32 cellular contexts compared by ENCODE assay signal in the genomic region with DNA sequence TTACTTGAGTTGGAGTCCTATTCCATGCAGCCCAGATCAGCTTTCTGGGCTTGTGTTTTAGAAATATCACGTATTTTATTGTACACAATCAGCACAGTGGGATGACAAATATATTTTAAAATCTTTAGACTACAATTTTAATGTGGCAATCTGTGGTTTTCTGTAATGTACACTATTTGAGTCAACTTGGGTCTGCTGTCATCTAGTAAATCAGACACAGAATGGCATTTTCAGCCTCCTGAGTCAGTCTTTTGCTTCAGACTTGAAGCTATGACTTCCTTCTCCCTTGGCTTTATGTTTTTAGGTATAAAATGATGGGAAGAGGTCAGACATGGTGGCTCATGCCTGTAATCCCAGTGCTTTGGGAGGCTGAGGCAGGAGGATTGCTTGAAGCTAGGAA.
DNase-seq lines count a peak whose midpoint lies in the region; ATAC-seq and TF ChIP-seq lines count a peak whose summit lies in the region.
"Had no signal": no experiment of that assay in that cellular context is flagged by ENCODE, and none has a peak within 500 bp of the region (broad histone marks: within the 10 kb centered on the region; RNA-seq: fewer than 3 reads in every experiment).

No MANE protein-coding gene starts in this region.

- intact Hi-C loops in natural killer cell (cut with micrococcal nuclease) = no loop called here

- no peak for TF ChIP-seq EP300 in neural cell (conservative IDR thresholded peaks at IDR 0.05; ENCODE audit: poor library complexity, severe bottlenecking)

- H3K79me2 ChIP-seq in neural cell (replicated peaks; ENCODE audit: insufficient read depth, low read length) = no peaks in the 10 kb centered on the region

- no peaks in the 10 kb centered on the region for H3K36me3 Mint-ChIP-seq in natural killer cell
- H3K36me3 Mint-ChIP-seq: activated naive CD8-positive, alpha-beta T cell had no signal

- no peak overlapping the region for H2AFZ ChIP-seq in neural cell (ENCODE audit: low read depth, low read length)

- no peaks in the 10 kb centered on the region for H3K9me2 ChIP-seq in neural cell (ENCODE audit: insufficient read depth, low read length)

- no peak overlapping the region for H3K27ac Mint-ChIP-seq in natural killer cell
- H3K27ac Mint-ChIP-seq: activated CD8-positive, alpha-beta T cell treated with anti-CD3 and anti-CD28 coated beads, Interleukin-2, amount 10 ng/mL, durations not matched to agents 7 days and 5 days; activated naive CD8-positive, alpha-beta T cell; nephron had no signal

- H3F3A ChIP-seq in neural cell (ENCODE audit: insufficient read depth, low read length, poor library complexity, severe bottlenecking) = no peaks in the 10 kb centered on the region

- H3K27me3 Mint-ChIP-seq in natural killer cell (ENCODE audit: low read depth in 2 of 2) = peaks cover 7 to 9% of the 10 kb centered on the region in 2 donors
- H3K27me3 Mint-ChIP-seq: activated naive CD8-positive, alpha-beta T cell had no signal

- H3K9me3 Mint-ChIP-seq in natural killer cell = no peaks in the 10 kb centered on the region
- H3K9me3 Mint-ChIP-seq: central memory CD8-positive, alpha-beta T cell; nephron had no signal

- H4K20me1 ChIP-seq in neural cell (ENCODE audit: insufficient read depth) = no peaks in the 10 kb centered on the region

- no peaks in the 10 kb centered on the region for H3K27me3 ChIP-seq in neural cell (ENCODE audit: insufficient read depth, low read depth, low read length)
- H3K27me3 ChIP-seq: ascending aorta, heart left ventricle, pancreas had no signal

- H3K4me2 ChIP-seq in neural cell (ENCODE audit: low read length) = peak overlapping the region; percentile 11

- no peak overlapping the region for H3K9ac ChIP-seq in neural cell (ENCODE audit: low read length)

- DNase-seq in EH (ENCODE audit: low read depth) (peak; percentile 79), choroid plexus epithelial cell (ENCODE audit: low read depth) (peak; percentile 30), natural killer cell (no peak), dermis blood vessel endothelial cell (no peak), SIG-M5 (lab: John Stamatoyannopoulos, UW) (no peak)
- DNase-seq: activated CD8-positive, alpha-beta T cell treated with anti-CD3 and anti-CD28 coated beads, Interleukin-2, amount 10 ng/mL, durations not matched to agents 7 days and 5 days; activated T-cell treated with anti-CD3 and anti-CD28 coated beads for 4 hours; DMS79; dorsolateral prefrontal cortex; heart left ventricle; kidney glomerular epithelial cell; lower lobe of right lung; MM.1S; mucosa of descending colon; NCI-H1417; NCI-H2029 treated with DMSO at 0.1 percent for 48 hours; NCI-H526 treated with DMSO at 0.1 percent for 48 hours; pancreas; retina; spleen; stimulated activated CD4-positive, alpha-beta T cell treated with anti-CD3 and anti-CD28 coated beads, Interleukin-2, amount 100 ng/mL, for 48 hours; trophoblast cell had no signal

- H3K9me3 ChIP-seq in KOPT-K1 (ENCODE audit: insufficient read depth, low read length, poor library complexity, severe bottlenecking) (no peaks in the 10 kb centered on the region), neural cell (ENCODE audit: low read length) (no peaks in the 10 kb centered on the region)
- H3K9me3 ChIP-seq: ascending aorta, heart left ventricle, lower lobe of right lung, mucosa of descending colon, pancreas, spleen had no signal

- H3K4me1 Mint-ChIP-seq in natural killer cell = peaks cover 13% of the 10 kb centered on the region in 2 donors
- H3K4me1 Mint-ChIP-seq: nephron had no signal

- H3K4me3 ChIP-seq in choroid plexus epithelial cell (ENCODE audit: low read depth, low read length) (no peak overlapping the region), neural cell (ENCODE audit: low read length) (no peak overlapping the region)
- H3K4me3 ChIP-seq: ascending aorta, dorsolateral prefrontal cortex, heart left ventricle, lower lobe of right lung, mucosa of descending colon, pancreas, SK-N-MC, spleen had no signal

- H3K36me3 ChIP-seq in KOPT-K1 (ENCODE audit: insufficient read depth, low read length) (no peaks in the 10 kb centered on the region), neural cell (ENCODE audit: insufficient read depth, low read length) (no peaks in the 10 kb centered on the region)
- H3K36me3 ChIP-seq: ascending aorta, heart left ventricle, lower lobe of right lung, pancreas, spleen had no signal

- no peak overlapping the region for H3K4me3 Mint-ChIP-seq in natural killer cell
- H3K4me3 Mint-ChIP-seq: activated CD8-positive, alpha-beta T cell treated with anti-CD3 and anti-CD28 coated beads, Interleukin-2, amount 10 ng/mL, durations not matched to agents 7 days and 5 days; activated naive CD8-positive, alpha-beta T cell; central memory CD8-positive, alpha-beta T cell; nephron had no signal

- ATAC-seq in natural killer cell (no peak), GM21447 (IDR thresholded peaks at IDR 0.05; ENCODE audit: unreplicated experiment) (no peak)
- ATAC-seq: activated CD8-positive, alpha-beta T cell treated with anti-CD3 and anti-CD28 coated beads, Interleukin-2, amount 10 ng/mL, durations not matched to agents 7 days and 5 days; heart left ventricle; lower lobe of right lung; mucosa of descending colon; pancreas had no signal

- TF ChIP-seq RAD21 in neural cell (conservative IDR thresholded peaks at IDR 0.05) = no peak

- TF ChIP-seq CTCF in choroid plexus epithelial cell (conservative IDR thresholded peaks at IDR 0.05; ENCODE audit: low read depth, low read length) = no peak
- no peak for TF ChIP-seq CTCF in neural cell (IDR thresholded peaks at IDR 0.05; ENCODE audit: poor library complexity, severe bottlenecking)
- no peak for TF ChIP-seq CTCF in natural killer cell (IDR thresholded peaks at IDR 0.05)

- H3K27ac ChIP-seq in KOPT-K1 (ENCODE audit: low read depth, low read length, poor library complexity, severe bottlenecking) = peak overlapping the region; percentile 79
- H3K27ac ChIP-seq in neural cell (ENCODE audit: low read length) = no peak overlapping the region
- H3K27ac ChIP-seq: ascending aorta, C4-2B, dorsolateral prefrontal cortex, heart left ventricle, lower lobe of right lung, pancreas, RWPE1, SK-N-MC, spleen had no signal

TF ChIP-seq in neural cell, 6 proteins besides CTCF, POLR2A, EP300 and RAD21:
- TF ChIP-seq POLR2AphosphoS5 (IDR thresholded peaks at IDR 0.05) (no peak), SMC3 (conservative IDR thresholded peaks at IDR 0.05; ENCODE audit: poor library complexity) (no peak)
- TF ChIP-seq, protein P1, sequence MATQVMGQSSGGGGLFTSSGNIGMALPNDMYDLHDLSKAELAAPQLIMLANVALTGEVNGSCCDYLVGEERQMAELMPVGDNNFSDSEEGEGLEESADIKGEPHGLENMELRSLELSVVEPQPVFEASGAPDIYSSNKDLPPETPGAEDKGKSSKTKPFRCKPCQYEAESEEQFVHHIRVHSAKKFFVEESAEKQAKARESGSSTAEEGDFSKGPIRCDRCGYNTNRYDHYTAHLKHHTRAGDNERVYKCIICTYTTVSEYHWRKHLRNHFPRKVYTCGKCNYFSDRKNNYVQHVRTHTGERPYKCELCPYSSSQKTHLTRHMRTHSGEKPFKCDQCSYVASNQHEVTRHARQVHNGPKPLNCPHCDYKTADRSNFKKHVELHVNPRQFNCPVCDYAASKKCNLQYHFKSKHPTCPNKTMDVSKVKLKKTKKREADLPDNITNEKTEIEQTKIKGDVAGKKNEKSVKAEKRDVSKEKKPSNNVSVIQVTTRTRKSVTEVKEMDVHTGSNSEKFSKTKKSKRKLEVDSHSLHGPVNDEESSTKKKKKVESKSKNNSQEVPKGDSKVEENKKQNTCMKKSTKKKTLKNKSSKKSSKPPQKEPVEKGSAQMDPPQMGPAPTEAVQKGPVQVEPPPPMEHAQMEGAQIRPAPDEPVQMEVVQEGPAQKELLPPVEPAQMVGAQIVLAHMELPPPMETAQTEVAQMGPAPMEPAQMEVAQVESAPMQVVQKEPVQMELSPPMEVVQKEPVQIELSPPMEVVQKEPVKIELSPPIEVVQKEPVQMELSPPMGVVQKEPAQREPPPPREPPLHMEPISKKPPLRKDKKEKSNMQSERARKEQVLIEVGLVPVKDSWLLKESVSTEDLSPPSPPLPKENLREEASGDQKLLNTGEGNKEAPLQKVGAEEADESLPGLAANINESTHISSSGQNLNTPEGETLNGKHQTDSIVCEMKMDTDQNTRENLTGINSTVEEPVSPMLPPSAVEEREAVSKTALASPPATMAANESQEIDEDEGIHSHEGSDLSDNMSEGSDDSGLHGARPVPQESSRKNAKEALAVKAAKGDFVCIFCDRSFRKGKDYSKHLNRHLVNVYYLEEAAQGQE (IDR thresholded peaks at IDR 0.05; ENCODE audit: borderline replicate concordance) = no peak

Comparison
In these comparisons a context has a peak if more than half of its experiments do, and no peak if none do; other contexts are left out.
1. DNase-seq: peak in EH (single experiment) and choroid plexus epithelial cell (single experiment); none in natural killer cell (single experiment), dermis blood vessel endothelial cell (single experiment) and SIG-M5 (single experiment).